ENCODE assay signal across 17 cellular contexts in the genomic region with DNA sequence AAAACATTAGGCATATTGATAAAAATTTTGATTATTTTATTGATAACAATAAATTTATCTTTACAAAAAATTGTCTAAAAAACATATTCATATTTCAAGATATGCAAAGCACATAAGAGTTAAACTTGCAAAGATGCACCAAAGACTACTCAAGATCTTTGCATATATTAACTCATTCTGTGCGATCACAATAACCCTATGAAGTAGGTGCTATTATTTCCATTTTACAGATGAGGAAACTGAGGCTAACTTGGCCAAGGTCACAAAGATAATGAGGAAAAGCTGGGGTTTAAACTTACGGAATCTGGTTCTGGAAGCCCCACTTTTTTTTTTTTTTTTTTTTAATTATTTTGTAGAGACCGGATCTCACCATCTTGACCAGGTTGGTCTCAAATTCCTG.
DNase-seq lines count a peak whose midpoint lies in the region; TF ChIP-seq lines count a peak whose summit lies in the region.
"Had no signal": no experiment of that assay in that cellular context is flagged by ENCODE, and none has a peak within 500 bp of the region (broad histone marks: within the 10 kb centered on the region; RNA-seq: fewer than 3 reads in every experiment).

No MANE protein-coding gene starts in this region.

- H4K20me1 ChIP-seq in hepatocyte (ENCODE audit: insufficient read depth, poor library complexity, severe bottlenecking) = no peaks in the 10 kb centered on the region

- TF ChIP-seq CTCF in GM12865 (IDR thresholded peaks at IDR 0.05; ENCODE audit: insufficient read depth, low read depth, low read length, missing control alignments) (no peak), hepatocyte (IDR thresholded peaks at IDR 0.05; ENCODE audit: poor library complexity) (no peak), WERI-Rb-1 (IDR thresholded peaks at IDR 0.05; ENCODE audit: low read depth, low read length) (no peak)

- peaks cover 42% of the 10 kb centered on the region for H3K79me2 ChIP-seq in ACC112 (ENCODE audit: control insufficient read depth, insufficient read depth, low read length, unreplicated experiment)
- H3K79me2 ChIP-seq in hepatocyte = peaks cover 22% of the 10 kb centered on the region

- H3K9me3 ChIP-seq in hepatocyte (ENCODE audit: low read depth) = no peaks in the 10 kb centered on the region
- no peaks in the 10 kb centered on the region for H3K9me3 ChIP-seq in WERI-Rb-1 (ENCODE audit: severe bottlenecking)
- H3K9me3 ChIP-seq: body of pancreas, right atrium auricular region had no signal

- H3K4me3 Mint-ChIP-seq in activated naive CD8-positive, alpha-beta T cell treated with anti-CD3 and anti-CD28 coated beads for 36 hours = peak overlapping the region; percentile 94

- 99% methylated on average over 3 of the region's 3 CpGs for WGBS in hepatocyte (ENCODE audit: low lambda C conversion rate, missing lambda C conversion rate)

- H3K4me2 ChIP-seq in hepatocyte = peak overlapping the region; percentile 78

- H3K27ac Mint-ChIP-seq in activated naive CD8-positive, alpha-beta T cell treated with anti-CD3 and anti-CD28 coated beads for 36 hours = peak overlapping the region; percentile 97
- H3K27ac Mint-ChIP-seq: H9 had no signal

- H3K36me3 Mint-ChIP-seq in activated naive CD8-positive, alpha-beta T cell treated with anti-CD3 and anti-CD28 coated beads for 36 hours = no peaks in the 10 kb centered on the region
- H3K36me3 Mint-ChIP-seq: activated CD4-positive, alpha-beta memory T cell treated with anti-CD3 and anti-CD28 coated beads for 36 hours had no signal

- H3K4me1 Mint-ChIP-seq in activated naive CD8-positive, alpha-beta T cell treated with anti-CD3 and anti-CD28 coated beads for 36 hours = peaks cover 31% of the 10 kb centered on the region

- H3K4me1 ChIP-seq in ACC112 (ENCODE audit: control insufficient read depth, insufficient read depth, low read length, unreplicated experiment) (peaks cover 52% of the 10 kb centered on the region), hepatocyte (ENCODE audit: insufficient read depth) (peaks cover 16% of the 10 kb centered on the region)

- H3K9me3 Mint-ChIP-seq in activated naive CD8-positive, alpha-beta T cell treated with anti-CD3 and anti-CD28 coated beads for 36 hours = no peaks in the 10 kb centered on the region
- H3K9me3 Mint-ChIP-seq: activated CD4-positive, alpha-beta memory T cell treated with anti-CD3 and anti-CD28 coated beads for 36 hours; H9 had no signal

- no peaks in the 10 kb centered on the region for H3K36me3 ChIP-seq in ACC112 (ENCODE audit: insufficient read depth, low read length)
- H3K36me3 ChIP-seq in hepatocyte (replicated peaks; ENCODE audit: insufficient read depth, low read depth) = no peaks in the 10 kb centered on the region
- H3K36me3 ChIP-seq in WERI-Rb-1 = no peaks in the 10 kb centered on the region
- H3K36me3 ChIP-seq: right atrium auricular region had no signal

- DNase-seq in GM12865 (ENCODE audit: low read depth) = no peak
- no peak for DNase-seq in activated naive CD8-positive, alpha-beta T cell treated with anti-CD3 and anti-CD28 coated beads for 36 hours
- no peak for DNase-seq in hepatocyte (ENCODE audit: low spot score)
- no peak for DNase-seq in NCI-H1105 (lab: John Stamatoyannopoulos, UW)
- DNase-seq in DMS153 (lab: John Stamatoyannopoulos, UW) = no peak
- no peak for DNase-seq in activated naive CD4-positive, alpha-beta T cell (lab: John Stamatoyannopoulos, UW)
- no peak for DNase-seq in WERI-Rb-1
- DNase-seq: activated effector memory CD4-positive, alpha-beta T cell treated with anti-CD3 and anti-CD28 coated beads, Interleukin-2, amount 50 U/mL, for 16 hours; body of pancreas; dorsolateral prefrontal cortex; H9; midbrain; NCI-H2029; NCI-H510A had no signal

- H2AFZ ChIP-seq in ACC112 (ENCODE audit: low read length, unreplicated experiment) (no peak overlapping the region), hepatocyte (no peak overlapping the region)

- no peaks in the 10 kb centered on the region for H3K9me2 ChIP-seq in hepatocyte (replicated peaks; ENCODE audit: insufficient read depth)

- H3K27me3 ChIP-seq in ACC112 (ENCODE audit: insufficient read depth, low read length) (no peaks in the 10 kb centered on the region), hepatocyte (no peaks in the 10 kb centered on the region), WERI-Rb-1 (ENCODE audit: insufficient read depth, low read depth, severe bottlenecking) (no peaks in the 10 kb centered on the region)
- H3K27me3 ChIP-seq: body of pancreas, dorsolateral prefrontal cortex, right atrium auricular region had no signal

- H3K27me3 Mint-ChIP-seq in activated naive CD8-positive, alpha-beta T cell treated with anti-CD3 and anti-CD28 coated beads for 36 hours = no peaks in the 10 kb centered on the region
- H3K27me3 Mint-ChIP-seq: activated CD4-positive, alpha-beta memory T cell treated with anti-CD3 and anti-CD28 coated beads for 36 hours had no signal

- H3K27ac ChIP-seq in ACC112 (ENCODE audit: low read depth, low read length) (no peak overlapping the region), hepatocyte (peak overlapping the region; percentile 96), WERI-Rb-1 (no peak overlapping the region)

- H3K4me3 ChIP-seq in ACC112 (ENCODE audit: low read depth, low read length) (peak overlapping the region; percentile 80), GM12865 (ENCODE audit: low read depth, low read length) (peak overlapping the region; percentile 90), hepatocyte (no peak overlapping the region), WERI-Rb-1 (ENCODE audit: low read depth, low read length) (no peak overlapping the region)
- H3K4me3 ChIP-seq: body of pancreas, right atrium auricular region had no signal

Comparison
In these comparisons a context has a peak if more than half of its experiments do, and no peak if none do; other contexts are left out.
1. H3K4me3 ChIP-seq: peak in ACC112 (single experiment) and GM12865 (single experiment); none in hepatocyte (single experiment) and WERI-Rb-1 (single experiment).